1 cellular context compared by ENCODE assay signal in the genomic region with DNA sequence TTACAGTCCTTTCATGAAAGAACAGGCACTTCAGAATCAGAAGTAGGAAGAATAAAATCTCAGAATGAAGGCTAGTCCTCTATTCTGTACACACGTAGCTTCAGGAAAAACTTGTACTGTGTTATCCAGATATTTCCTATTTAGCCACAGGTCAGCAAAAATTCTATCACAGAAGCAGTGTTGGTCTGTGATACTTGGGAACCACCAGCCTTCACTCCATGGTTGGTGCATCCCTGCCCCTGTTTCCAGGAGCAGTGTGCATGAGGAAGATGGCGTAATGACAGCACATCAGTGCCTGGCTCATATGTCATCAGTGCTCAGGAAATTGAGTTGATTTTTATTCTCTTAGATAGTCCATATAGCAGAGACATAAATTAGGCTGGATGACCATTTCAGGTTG.
TF ChIP-seq lines count a peak whose summit lies in the region.

No MANE protein-coding gene starts in this region.

TF ChIP-seq in SK-N-SH treated with all-trans-retinoic acid at 6 μM for 48 hours, 23 proteins besides CTCF, POLR2A, EP300 and RAD21 (continued from another document):
- TF ChIP-seq TSHZ2 (CRISPR knock-in tag; IDR thresholded peaks at IDR 0.05) (no peak), PATZ1 (CRISPR knock-in tag; IDR thresholded peaks at IDR 0.05; ENCODE audit: borderline replicate concordance) (no peak), GLIS3 (CRISPR knock-in tag; IDR thresholded peaks at IDR 0.05) (no peak), BACH2 (CRISPR knock-in tag; IDR thresholded peaks at IDR 0.05; ENCODE audit: borderline replicate concordance) (no peak), SNAI2 (CRISPR knock-in tag; IDR thresholded peaks at IDR 0.05) (no peak), ZC3H10 (CRISPR knock-in tag; IDR thresholded peaks at IDR 0.05) (no peak), TCF4 (CRISPR knock-in tag; IDR thresholded peaks at IDR 0.05; ENCODE audit: borderline replicate concordance) (no peak), TOX (CRISPR knock-in tag; IDR thresholded peaks at IDR 0.05; ENCODE audit: borderline replicate concordance) (no peak), ESRRG (CRISPR knock-in tag; IDR thresholded peaks at IDR 0.05) (no peak), ZNF8 (CRISPR knock-in tag; IDR thresholded peaks at IDR 0.05) (no peak), OSR1 (CRISPR knock-in tag; IDR thresholded peaks at IDR 0.05) (no peak), RARB (CRISPR knock-in tag; IDR thresholded peaks at IDR 0.05) (no peak)
TF ChIP-seq in SK-N-SH treated with all-trans-retinoic acid at 6 μM for 48 hours: peak in this region for 0.
